8 cellular contexts compared by ENCODE assay signal in genomic region chr3:101687142-101687931, GRCh38. TPM values are rescaled to one million over a fixed set of nuclear protein-coding genes. Genes with fewer than 3 reads are reported as not detected.
A peak's percentile ranks its signal among the peaks of the same experiment; 100 is the strongest.
DNase-seq lines count a peak whose midpoint lies in the region; ATAC-seq and TF ChIP-seq lines count a peak whose summit lies in the region.

No MANE protein-coding gene starts in this region.

- peaks cover 39% of the 10 kb centered on the region for H3K36me3 ChIP-seq in MG63
- H3K36me3 ChIP-seq in effector memory CD4-positive, alpha-beta T cell (ENCODE audit: control insufficient read depth, insufficient read depth, low read length): peaks cover 18% of the 10 kb centered on the region
- H3K36me3 ChIP-seq in naive thymus-derived CD4-positive, alpha-beta T cell (ENCODE audit: control insufficient read depth in 2 of 3, insufficient read depth in 3 of 3, low read length in 3 of 3): peaks cover 8 to 20% (median 9%) of the 10 kb centered on the region in 3 experiments

- no peak for ATAC-seq in naive thymus-derived CD4-positive, alpha-beta T cell
- ATAC-seq in HG03432 (IDR thresholded peaks at IDR 0.05; ENCODE audit: unreplicated experiment): no peak

- peaks cover 20 to 52% (median 43%) of the 10 kb centered on the region in 7 donors for H3K4me1 Mint-ChIP-seq in naive thymus-derived CD4-positive, alpha-beta T cell

- H3K4me1 ChIP-seq in effector memory CD4-positive, alpha-beta T cell (ENCODE audit: control insufficient read depth, insufficient read depth, low read length, poor library complexity, severe bottlenecking): peaks cover 25% of the 10 kb centered on the region
- H3K4me1 ChIP-seq in naive thymus-derived CD4-positive, alpha-beta T cell (ENCODE audit: control insufficient read depth in 2 of 2, insufficient read depth in 2 of 2, low read length in 2 of 2): peaks cover 24 to 25% of the 10 kb centered on the region in 2 donors

- DNase-seq in AG04450 (ENCODE audit: low read depth, low spot score) (no peak), MG63 (no peak), NCI-H1694 (lab: John Stamatoyannopoulos, UW) (no peak), DMS53 treated with DMSO at 0.1 percent for 48 hours (lab: John Stamatoyannopoulos, UW; ENCODE audit: unreplicated experiment) (no peak), T1000 (lab: John Stamatoyannopoulos, UW) (no peak)
- no peak for DNase-seq in effector memory CD4-positive, alpha-beta T cell
- no peak for DNase-seq in naive thymus-derived CD4-positive, alpha-beta T cell

- peak overlapping the region; percentile 86 for H3K27ac ChIP-seq in AG04450 (ENCODE audit: low read depth, low read length)
- H3K27ac ChIP-seq in effector memory CD4-positive, alpha-beta T cell (ENCODE audit: insufficient read depth, low read length, poor library complexity, severe bottlenecking): peak overlapping the region; percentile 93
- H3K27ac ChIP-seq in naive thymus-derived CD4-positive, alpha-beta T cell (ENCODE audit: low read depth, low read length): peak overlapping the region; percentile 92

- CTCF ChIA-PET in AG04450 (lab: Charles Lee): interaction anchor here (0.5 to 1.3 kb wide), 2 partner anchors 20 to 30 kb away, joined by 3 to 6 read pairs; no protein-coding TSS in a partner anchor
- CTCF ChIA-PET in naive thymus-derived CD4-positive, alpha-beta T cell (lab: Charles Lee): interaction anchor here (0.6 to 0.7 kb wide), 3 partner anchors 15 to 1302 kb away, joined by 3 to 4 read pairs (median 3); no protein-coding TSS in a partner anchor

- H3K9me3 ChIP-seq in AG04450 (ENCODE audit: control insufficient read depth, insufficient read depth, low read length): no peaks in the 10 kb centered on the region; the same call in 1 of the 2 replicates
- H3K9me3 ChIP-seq in MG63: no peaks in the 10 kb centered on the region
- H3K9me3 ChIP-seq in effector memory CD4-positive, alpha-beta T cell (ENCODE audit: control insufficient read depth, low read length): no peaks in the 10 kb centered on the region
- no peaks in the 10 kb centered on the region for H3K9me3 ChIP-seq in naive thymus-derived CD4-positive, alpha-beta T cell (ENCODE audit: control insufficient read depth in 2 of 3, low read length in 3 of 3)

- peaks cover 3 to 18% (median 12%) of the 10 kb centered on the region in 5 donors for H3K36me3 Mint-ChIP-seq in naive thymus-derived CD4-positive, alpha-beta T cell

- POLR2A ChIA-PET in AG04450 (lab: Yijun Ruan, JAX): interaction anchor here (1.1 to 1.7 kb wide), 4 partner anchors 10 to 41 kb away, joined by 3 to 24 read pairs (median 4); partner anchors contain the start of genes CEP97 and ZBTB11
- POLR2A ChIA-PET in naive thymus-derived CD4-positive, alpha-beta T cell (lab: Charles Lee): interaction anchor here (0.5 to 5.6 kb wide), 18 partner anchors 12 to 281 kb away, joined by 3 to 108 read pairs (median 6); partner anchors contain the start of genes CEP97, NFKBIZ, NXPE3 and PCNP

- peak overlapping the region; percentile 90 to 100 (median 98) for H3K4me3 Mint-ChIP-seq in naive thymus-derived CD4-positive, alpha-beta T cell

- H3K27me3 ChIP-seq in AG04450 (ENCODE audit: control insufficient read depth, insufficient read depth, low read length) (no peaks in the 10 kb centered on the region), MG63 (no peaks in the 10 kb centered on the region)
- no peaks in the 10 kb centered on the region for H3K27me3 ChIP-seq in effector memory CD4-positive, alpha-beta T cell (replicated peaks; ENCODE audit: control insufficient read depth, insufficient read depth, low read length, poor library complexity, severe bottlenecking)
- H3K27me3 ChIP-seq in naive thymus-derived CD4-positive, alpha-beta T cell (ENCODE audit: control insufficient read depth in 2 of 2, insufficient read depth in 2 of 2, low read length in 2 of 2): no peaks in the 10 kb centered on the region

- no peak for TF ChIP-seq CTCF in AG04450 (IDR thresholded peaks at IDR 0.05; ENCODE audit: low read depth, low read length)

- H3K4me3 ChIP-seq in AG04450 (ENCODE audit: low read depth, low read length): peak overlapping the region; percentile 52
- H3K4me3 ChIP-seq in MG63: peak overlapping the region; percentile 93
- peak overlapping the region; percentile 75 for H3K4me3 ChIP-seq in effector memory CD4-positive, alpha-beta T cell (ENCODE audit: insufficient read depth, low read depth, low read length, poor library complexity, severe bottlenecking)
- peak overlapping the region; percentile 72 for H3K4me3 ChIP-seq in naive thymus-derived CD4-positive, alpha-beta T cell (ENCODE audit: low read length)

- intact Hi-C loops in naive thymus-derived CD4-positive, alpha-beta T cell (cut with micrococcal nuclease): loop anchor here (2.0 to 5.0 kb wide), 6 partner anchors 19 to 427 kb away; partner anchors contain the start of genes NFKBIZ (in 1 of the 2) and NXPE3 (in 1 of the 2)

- no peaks in the 10 kb centered on the region for H3K27me3 Mint-ChIP-seq in naive thymus-derived CD4-positive, alpha-beta T cell

- peak overlapping the region; percentile 94 to 100 (median 99) for H3K27ac Mint-ChIP-seq in naive thymus-derived CD4-positive, alpha-beta T cell

- peaks cover 0 to 2% (median 0%) of the 10 kb centered on the region in 11 donors for H3K9me3 Mint-ChIP-seq in naive thymus-derived CD4-positive, alpha-beta T cell

RNA-seq across cellular contexts. Expression of gene RPL24, which starts 0.8 kb away (rescaled TPM):
- 1,794 and 1,914 TPM in 2 replicates for polyA plus RNA-seq in AG04450 (2011; rRNA removed)
- 389 and 395 TPM in 2 replicates for polyA minus RNA-seq in AG04450 (2011; rRNA and poly(A)+ RNA removed)
- total RNA-seq in MG63 (2014; rRNA removed; shearing (Covaris generic); ENCODE audit: low replicate concordance): 2,355 and 3,485 TPM in 2 replicates
- total RNA-seq in naive thymus-derived CD4-positive, alpha-beta T cell: 1,000 to 10,000 TPM; 1,072 to 1,652 (median 1,599) TPM
- 1,000 to 10,000 TPM; 1,238 to 1,434 TPM for polyA plus RNA-seq in naive thymus-derived CD4-positive, alpha-beta T cell

RNA-seq across cellular contexts. Expression of gene ZBTB11, which starts 10.4 kb away (rescaled TPM):
- polyA plus RNA-seq in AG04450 (2011; rRNA removed): 9.8 and 13.8 TPM in 2 replicates
- polyA minus RNA-seq in AG04450 (2011; rRNA and poly(A)+ RNA removed): 10.1 and 19.9 TPM in 2 replicates
- 22.0 and 41.2 TPM in 2 replicates for total RNA-seq in MG63 (2014; rRNA removed; shearing (Covaris generic); ENCODE audit: low replicate concordance)
- total RNA-seq in naive thymus-derived CD4-positive, alpha-beta T cell: 10 to 100 TPM; 31.9 to 68.2 (median 54.2) TPM
- polyA plus RNA-seq in naive thymus-derived CD4-positive, alpha-beta T cell: 10 to 100 TPM; 10.5 to 16.3 TPM

RNA-seq across cellular contexts. Expression of gene CEP97, which starts 37.1 kb away (rescaled TPM):
- polyA plus RNA-seq in AG04450 (2011; rRNA removed): 2.4 TPM in 2 replicates
- polyA minus RNA-seq in AG04450 (2011; rRNA and poly(A)+ RNA removed): 3.5 and 5.8 TPM in 2 replicates
- total RNA-seq in MG63 (2014; rRNA removed; shearing (Covaris generic); ENCODE audit: low replicate concordance): 9.7 and 11.0 TPM in 2 replicates
- 10 to 100 TPM in 3 of 5 experiments, 1 to 10 TPM in 2; 5.5 to 21.7 (median 10.9) TPM for total RNA-seq in naive thymus-derived CD4-positive, alpha-beta T cell
- polyA plus RNA-seq in naive thymus-derived CD4-positive, alpha-beta T cell: 1 to 10 TPM; 3.4 to 3.8 TPM
